17 cellular contexts compared by ENCODE assay signal in genomic region chr1:205003358-205004145, GRCh38. TPM values are rescaled to one million over a fixed set of nuclear protein-coding genes. Genes with fewer than 3 reads are reported as not detected.
DNase-seq lines count a peak whose midpoint lies in the region; ATAC-seq and TF ChIP-seq lines count a peak whose summit lies in the region.
"Had no signal": no experiment of that assay in that cellular context is flagged by ENCODE, and none has a peak within 500 bp of the region (broad histone marks: within the 10 kb centered on the region; RNA-seq: fewer than 3 reads in every experiment).

No MANE protein-coding gene starts in this region.

- TF ChIP-seq CTCF in vagina (IDR thresholded peaks at IDR 0.05) = no peak

- H3K9me3 ChIP-seq in NT2/D1 (ENCODE audit: insufficient read depth, low read length) (no peaks in the 10 kb centered on the region), vagina (no peaks in the 10 kb centered on the region)
- H3K9me3 ChIP-seq: spleen, upper lobe of left lung had no signal

- H3K36me3 Mint-ChIP-seq in activated CD4-positive, alpha-beta memory T cell treated with anti-CD3 and anti-CD28 coated beads for 36 hours = no peaks in the 10 kb centered on the region
- H3K36me3 Mint-ChIP-seq: stimulated activated naive B cell treated with anti-CD40 and anti-IgM and Interleukin-4, amounts not matched to agents 10 μg/mL and 1 μg/mL and 100 μg/mL, for 72 hours had no signal

- H3K27me3 Mint-ChIP-seq in activated CD4-positive, alpha-beta memory T cell treated with anti-CD3 and anti-CD28 coated beads for 36 hours = no peaks in the 10 kb centered on the region
- H3K27me3 Mint-ChIP-seq: CD4-positive, alpha-beta T cell had no signal

- CTCF ChIA-PET in activated CD4-positive, alpha-beta memory T cell treated with anti-CD3 and anti-CD28 coated beads for 36 hours (lab: Charles Lee) = interaction anchor here (0.8 to 1.3 kb wide), 2 partner anchors 15 to 58 kb away, joined by 3 to 4 read pairs; no protein-coding TSS in a partner anchor

- H3K36me3 ChIP-seq in NT2/D1 (ENCODE audit: insufficient read depth, insufficient read length, low read length) = no peaks in the 10 kb centered on the region
- no peaks in the 10 kb centered on the region for H3K36me3 ChIP-seq in vagina
- H3K36me3 ChIP-seq: spleen, upper lobe of left lung had no signal

- H3K4me3 Mint-ChIP-seq in activated CD4-positive, alpha-beta memory T cell treated with anti-CD3 and anti-CD28 coated beads for 36 hours = no peak overlapping the region
- H3K4me3 Mint-ChIP-seq: CD4-positive, alpha-beta T cell; central memory CD8-positive, alpha-beta T cell; endodermal cell; stimulated activated naive B cell treated with anti-CD40 and anti-IgM and Interleukin-4, amounts not matched to agents 10 μg/mL and 1 μg/mL and 100 μg/mL, for 72 hours had no signal

- no peaks in the 10 kb centered on the region for H3K9me3 Mint-ChIP-seq in activated CD4-positive, alpha-beta memory T cell treated with anti-CD3 and anti-CD28 coated beads for 36 hours
- H3K9me3 Mint-ChIP-seq: CD4-positive, alpha-beta T cell; central memory CD8-positive, alpha-beta T cell; endodermal cell; stimulated activated naive B cell treated with anti-CD40 and anti-IgM and Interleukin-4, amounts not matched to agents 10 μg/mL and 1 μg/mL and 100 μg/mL, for 72 hours had no signal

- H3K4me1 Mint-ChIP-seq in activated CD4-positive, alpha-beta memory T cell treated with anti-CD3 and anti-CD28 coated beads for 36 hours (ENCODE audit: low read depth) = no peaks in the 10 kb centered on the region
- H3K4me1 Mint-ChIP-seq: central memory CD8-positive, alpha-beta T cell; stimulated activated naive B cell treated with anti-CD40 and anti-IgM and Interleukin-4, amounts not matched to agents 10 μg/mL and 1 μg/mL and 100 μg/mL, for 72 hours had no signal

- no peak for ATAC-seq in HG03108 (IDR thresholded peaks at IDR 0.05; ENCODE audit: unreplicated experiment)
- ATAC-seq: stimulated activated naive B cell treated with anti-CD40 and anti-IgM and Interleukin-4, amounts not matched to agents 10 μg/mL and 1 μg/mL and 100 μg/mL, for 72 hours had no signal

- H3K27ac ChIP-seq in vagina = peak overlapping the region; percentile 18
- H3K27ac ChIP-seq: parathyroid adenoma, spleen, upper lobe of left lung had no signal

- H3K4me3 ChIP-seq in NT2/D1 (ENCODE audit: insufficient read length, low read depth) (no peak overlapping the region), vagina (no peak overlapping the region)
- H3K4me3 ChIP-seq: spleen, upper lobe of left lung had no signal

- TF ChIP-seq POLR2A in vagina (IDR thresholded peaks at IDR 0.05) = no peak

- DNase-seq in NCI-H2171 treated with DMSO at 0.1 percent for 48 hours (lab: John Stamatoyannopoulos, UW) (peak; percentile 44), NCI-H2171 (lab: John Stamatoyannopoulos, UW) (no peak), NT2/D1 (ENCODE audit: low read depth, low spot score) (peak; percentile 72), iPS-NIHi7 (ENCODE audit: extremely low spot score) (peak; percentile 40), vagina (ENCODE audit: extremely low spot score in 2 of 2) (no peak)
- DNase-seq in activated CD4-positive, alpha-beta memory T cell treated with anti-CD3 and anti-CD28 coated beads for 36 hours = no peak
- DNase-seq in stimulated activated CD4-positive, alpha-beta T cell treated with anti-CD3 and anti-CD28 coated beads, Interleukin-15, amount 100 ng/mL, for 24 hours = no peak
- DNase-seq: CD4-positive, alpha-beta T cell; endodermal cell; Karpas-422; NCI-H1694 treated with DMSO at 0.1 percent for 48 hours; spleen; stimulated activated naive B cell treated with anti-CD40 and anti-IgM and Interleukin-4, amounts not matched to agents 10 μg/mL and 1 μg/mL and 100 μg/mL, for 72 hours; upper lobe of left lung had no signal

- H3K4me1 ChIP-seq in NT2/D1 (ENCODE audit: insufficient read depth, insufficient read length) = peaks cover 17% of the 10 kb centered on the region
- H3K4me1 ChIP-seq in vagina = no peaks in the 10 kb centered on the region
- H3K4me1 ChIP-seq: parathyroid adenoma, upper lobe of left lung had no signal

- POLR2A ChIA-PET in activated CD4-positive, alpha-beta memory T cell treated with anti-CD3 and anti-CD28 coated beads for 36 hours (lab: Charles Lee) = no interaction called here

- intact Hi-C loops in vagina (cut with DNase I) = no loop called here
- intact Hi-C loops in activated CD4-positive, alpha-beta memory T cell treated with anti-CD3 and anti-CD28 coated beads for 36 hours (cut with micrococcal nuclease) = no loop called here

- no peak overlapping the region for H3K27ac Mint-ChIP-seq in activated CD4-positive, alpha-beta memory T cell treated with anti-CD3 and anti-CD28 coated beads for 36 hours
- H3K27ac Mint-ChIP-seq: CD4-positive, alpha-beta T cell; stimulated activated naive B cell treated with anti-CD40 and anti-IgM and Interleukin-4, amounts not matched to agents 10 μg/mL and 1 μg/mL and 100 μg/mL, for 72 hours had no signal

- peaks cover 92% of the 10 kb centered on the region for H3K27me3 ChIP-seq in NT2/D1 (ENCODE audit: insufficient read depth, insufficient read length)
- no peaks in the 10 kb centered on the region for H3K27me3 ChIP-seq in vagina
- H3K27me3 ChIP-seq: upper lobe of left lung had no signal

- H3K9ac ChIP-seq in NT2/D1 (ENCODE audit: insufficient read length, low read depth) = no peak overlapping the region
- H3K9ac ChIP-seq: parathyroid adenoma had no signal

RNA-seq across cellular contexts. Expression of gene CNTN2, which starts 39.5 kb away (rescaled TPM):
- total RNA-seq in vagina = 7.4 TPM
- not detected for total RNA-seq in activated CD4-positive, alpha-beta memory T cell treated with anti-CD3 and anti-CD28 coated beads for 36 hours
- total RNA-seq: CD4-positive, alpha-beta T cell; upper lobe of left lung had no signal

Comparison
In these comparisons a context has a peak if more than half of its experiments do, and no peak if none do; other contexts are left out.
1. DNase-seq: peak in NCI-H2171 treated with DMSO at 0.1 percent for 48 hours (single experiment), NT2/D1 (single experiment) and iPS-NIHi7 (single experiment); none in NCI-H2171 (single experiment), vagina (0 of 2), activated CD4-positive, alpha-beta memory T cell treated with anti-CD3 and anti-CD28 coated beads for 36 hours (single experiment) and stimulated activated CD4-positive, alpha-beta T cell treated with anti-CD3 and anti-CD28 coated beads, Interleukin-15, amount 100 ng/mL, for 24 hours (single experiment).